Comparison of ENCODE assay signal across 1 cellular context in the genomic region with DNA sequence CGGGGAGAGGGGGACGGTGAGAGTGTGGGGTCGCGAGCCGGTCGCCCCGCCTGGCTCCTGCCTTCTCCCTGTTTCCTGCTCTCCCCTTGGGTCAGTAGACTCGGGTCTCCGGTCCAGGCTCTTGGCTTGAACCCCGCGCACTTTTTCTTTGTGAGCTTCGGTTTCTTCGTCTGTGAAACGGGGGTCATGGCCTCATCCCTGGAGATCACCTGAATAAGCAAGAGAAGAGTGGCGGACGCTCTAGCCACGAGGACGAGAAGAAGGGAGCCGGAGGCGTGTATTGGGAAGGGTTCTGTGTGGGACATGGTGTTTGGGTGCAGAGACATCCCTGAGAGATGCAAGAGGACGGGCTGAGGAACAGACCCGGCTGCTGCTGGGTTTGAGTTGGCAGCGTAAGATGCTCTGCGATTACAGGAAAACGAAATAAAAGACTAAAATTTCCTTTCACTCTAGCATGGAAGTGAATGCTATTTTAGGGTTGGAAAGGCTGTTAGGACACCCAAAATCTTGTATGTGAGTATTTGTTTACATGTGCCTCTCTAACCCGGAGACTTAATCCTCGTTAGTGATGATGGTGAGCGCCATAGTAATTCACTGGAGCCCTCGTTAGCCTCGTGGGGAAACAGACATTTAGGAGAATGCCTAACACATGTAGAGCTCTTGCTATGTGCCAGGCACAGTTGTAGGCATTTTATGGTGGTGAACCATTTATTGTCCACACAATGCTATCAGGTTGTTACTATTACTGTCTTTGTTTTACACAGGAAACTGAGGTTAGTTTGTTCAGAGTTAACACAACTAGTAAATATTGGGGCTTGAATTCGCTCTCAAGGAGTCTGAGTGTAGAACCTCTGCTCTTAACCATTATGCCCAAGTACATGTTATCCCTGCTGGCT.
TF ChIP-seq lines count a peak whose summit lies in the region.

No MANE protein-coding gene starts in this region.

TF ChIP-seq in HepG2, 621 proteins besides CTCF, POLR2A, EP300 and RAD21 (continued from another document and continues in another):
- TF ChIP-seq, protein P1, sequence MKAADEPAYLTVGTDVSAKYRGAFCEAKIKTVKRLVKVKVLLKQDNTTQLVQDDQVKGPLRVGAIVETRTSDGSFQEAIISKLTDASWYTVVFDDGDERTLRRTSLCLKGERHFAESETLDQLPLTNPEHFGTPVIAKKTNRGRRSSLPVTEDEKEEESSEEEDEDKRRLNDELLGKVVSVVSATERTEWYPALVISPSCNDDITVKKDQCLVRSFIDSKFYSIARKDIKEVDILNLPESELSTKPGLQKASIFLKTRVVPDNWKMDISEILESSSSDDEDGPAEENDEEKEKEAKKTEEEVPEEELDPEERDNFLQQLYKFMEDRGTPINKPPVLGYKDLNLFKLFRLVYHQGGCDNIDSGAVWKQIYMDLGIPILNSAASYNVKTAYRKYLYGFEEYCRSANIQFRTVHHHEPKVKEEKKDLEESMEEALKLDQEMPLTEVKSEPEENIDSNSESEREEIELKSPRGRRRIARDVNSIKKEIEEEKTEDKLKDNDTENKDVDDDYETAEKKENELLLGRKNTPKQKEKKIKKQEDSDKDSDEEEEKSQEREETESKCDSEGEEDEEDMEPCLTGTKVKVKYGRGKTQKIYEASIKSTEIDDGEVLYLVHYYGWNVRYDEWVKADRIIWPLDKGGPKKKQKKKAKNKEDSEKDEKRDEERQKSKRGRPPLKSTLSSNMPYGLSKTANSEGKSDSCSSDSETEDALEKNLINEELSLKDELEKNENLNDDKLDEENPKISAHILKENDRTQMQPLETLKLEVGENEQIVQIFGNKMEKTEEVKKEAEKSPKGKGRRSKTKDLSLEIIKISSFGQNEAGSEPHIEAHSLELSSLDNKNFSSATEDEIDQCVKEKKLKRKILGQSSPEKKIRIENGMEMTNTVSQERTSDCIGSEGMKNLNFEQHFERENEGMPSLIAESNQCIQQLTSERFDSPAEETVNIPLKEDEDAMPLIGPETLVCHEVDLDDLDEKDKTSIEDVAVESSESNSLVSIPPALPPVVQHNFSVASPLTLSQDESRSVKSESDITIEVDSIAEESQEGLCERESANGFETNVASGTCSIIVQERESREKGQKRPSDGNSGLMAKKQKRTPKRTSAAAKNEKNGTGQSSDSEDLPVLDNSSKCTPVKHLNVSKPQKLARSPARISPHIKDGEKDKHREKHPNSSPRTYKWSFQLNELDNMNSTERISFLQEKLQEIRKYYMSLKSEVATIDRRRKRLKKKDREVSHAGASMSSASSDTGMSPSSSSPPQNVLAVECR (CRISPR knock-in tag; IDR thresholded peaks at IDR 0.05; ENCODE audit: borderline replicate concordance) = 0 out of 2 replicates have a peak, but pooled peaks have one; percentile 73
- TF ChIP-seq BRCA1 (CRISPR knock-in tag; IDR thresholded peaks at IDR 0.05) (no peak), YEATS4 (CRISPR knock-in tag; IDR thresholded peaks at IDR 0.05; ENCODE audit: borderline replicate concordance) (no peak; the same call in 1 of the 2 replicates), ERF (CRISPR knock-in tag; IDR thresholded peaks at IDR 0.05) (0 out of 2 replicates have a peak, but pooled peaks have one; percentile 5), LCORL (IDR thresholded peaks at IDR 0.05) (no peak), LCORL (CRISPR knock-in tag; IDR thresholded peaks at IDR 0.05) (no peak), TCF12 (IDR thresholded peaks at IDR 0.05) (no peak), TCF12 (CRISPR knock-in tag; IDR thresholded peaks at IDR 0.05) (no peak), HMGA1 (CRISPR knock-in tag; conservative IDR thresholded peaks at IDR 0.05) (no peak), HOXA9 (CRISPR knock-in tag; IDR thresholded peaks at IDR 0.05; ENCODE audit: borderline replicate concordance) (peak; percentile 12; the same call in 1 of the 2 replicates), ZNF567 (CRISPR knock-in tag; IDR thresholded peaks at IDR 0.05; ENCODE audit: borderline replicate concordance) (peak; percentile 8; the same call in 1 of the 2 replicates), SIX1 (CRISPR knock-in tag; IDR thresholded peaks at IDR 0.05; ENCODE audit: borderline replicate concordance) (no peak), BCL6 (CRISPR knock-in tag; IDR thresholded peaks at IDR 0.05) (no peak), ZNF263 (CRISPR knock-in tag; IDR thresholded peaks at IDR 0.05) (peak; percentile 1; the same call in 1 of the 2 replicates), ZNF225 (CRISPR knock-in tag; IDR thresholded peaks at IDR 0.05) (no peak), ZMYM2 (CRISPR knock-in tag; IDR thresholded peaks at IDR 0.05) (no peak), SIN3A (IDR thresholded peaks at IDR 0.05; ENCODE audit: borderline replicate concordance, low read depth, low read length) (peak; percentile 1; the same call in 1 of the 2 replicates), MAF1 (CRISPR knock-in tag; IDR thresholded peaks at IDR 0.05; ENCODE audit: borderline replicate concordance) (no peak), ZFP37 (CRISPR knock-in tag; IDR thresholded peaks at IDR 0.05; ENCODE audit: borderline replicate concordance) (no peak), PHB2 (IDR thresholded peaks at IDR 0.05; ENCODE audit: partially characterized antibody) (no peak), ZNF383 (CRISPR knock-in tag; IDR thresholded peaks at IDR 0.05; ENCODE audit: borderline replicate concordance) (no peak), NFE2L2 (IDR thresholded peaks at IDR 0.05; ENCODE audit: low read length) (no peak), TSC22D2 (CRISPR knock-in tag; IDR thresholded peaks at IDR 0.05; ENCODE audit: borderline replicate concordance) (0 out of 2 replicates have a peak, but pooled peaks have one; percentile 6), KLF16 (CRISPR knock-in tag; IDR thresholded peaks at IDR 0.05) (peak in 1 of 2 experiments; percentile 25; a peak in 1 of 4 replicates), ZNF614 (CRISPR knock-in tag; IDR thresholded peaks at IDR 0.05; ENCODE audit: borderline replicate concordance) (no peak), ZNF75D (CRISPR knock-in tag; IDR thresholded peaks at IDR 0.05; ENCODE audit: borderline replicate concordance) (no peak)
- TF ChIP-seq, protein P2, sequence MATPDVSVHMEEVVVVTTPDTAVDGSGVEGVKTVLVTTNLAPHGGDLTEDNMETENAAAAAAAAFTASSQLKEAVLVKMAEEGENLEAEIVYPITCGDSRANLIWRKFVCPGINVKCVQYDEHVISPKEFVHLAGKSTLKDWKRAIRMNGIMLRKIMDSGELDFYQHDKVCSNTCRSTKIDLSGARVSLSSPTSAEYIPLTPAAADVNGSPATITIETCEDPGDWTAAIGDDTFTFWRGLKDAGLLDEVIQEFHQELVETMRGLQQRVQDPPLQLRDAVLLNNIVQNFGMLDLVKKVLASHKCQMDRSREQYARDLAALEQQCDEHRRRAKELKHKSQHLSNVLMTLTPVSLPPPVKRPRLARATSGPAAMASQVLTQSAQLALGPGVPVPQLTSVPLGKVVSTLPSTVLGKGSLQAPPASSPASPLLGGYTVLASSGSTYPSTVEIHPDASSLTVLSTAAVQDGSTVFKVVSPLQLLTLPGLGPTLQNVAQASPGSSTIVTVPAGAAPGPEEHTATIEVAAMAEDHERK (CRISPR knock-in tag; IDR thresholded peaks at IDR 0.05; ENCODE audit: low read depth) = no peak
- TF ChIP-seq, protein P3, sequence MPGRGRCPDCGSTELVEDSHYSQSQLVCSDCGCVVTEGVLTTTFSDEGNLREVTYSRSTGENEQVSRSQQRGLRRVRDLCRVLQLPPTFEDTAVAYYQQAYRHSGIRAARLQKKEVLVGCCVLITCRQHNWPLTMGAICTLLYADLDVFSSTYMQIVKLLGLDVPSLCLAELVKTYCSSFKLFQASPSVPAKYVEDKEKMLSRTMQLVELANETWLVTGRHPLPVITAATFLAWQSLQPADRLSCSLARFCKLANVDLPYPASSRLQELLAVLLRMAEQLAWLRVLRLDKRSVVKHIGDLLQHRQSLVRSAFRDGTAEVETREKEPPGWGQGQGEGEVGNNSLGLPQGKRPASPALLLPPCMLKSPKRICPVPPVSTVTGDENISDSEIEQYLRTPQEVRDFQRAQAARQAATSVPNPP (CRISPR knock-in tag; IDR thresholded peaks at IDR 0.05) = no peak
- TF ChIP-seq, protein P4, sequence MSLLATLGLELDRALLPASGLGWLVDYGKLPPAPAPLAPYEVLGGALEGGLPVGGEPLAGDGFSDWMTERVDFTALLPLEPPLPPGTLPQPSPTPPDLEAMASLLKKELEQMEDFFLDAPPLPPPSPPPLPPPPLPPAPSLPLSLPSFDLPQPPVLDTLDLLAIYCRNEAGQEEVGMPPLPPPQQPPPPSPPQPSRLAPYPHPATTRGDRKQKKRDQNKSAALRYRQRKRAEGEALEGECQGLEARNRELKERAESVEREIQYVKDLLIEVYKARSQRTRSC (CRISPR knock-in tag; IDR thresholded peaks at IDR 0.05; ENCODE audit: low read depth) = no peak
- TF ChIP-seq, protein P5, sequence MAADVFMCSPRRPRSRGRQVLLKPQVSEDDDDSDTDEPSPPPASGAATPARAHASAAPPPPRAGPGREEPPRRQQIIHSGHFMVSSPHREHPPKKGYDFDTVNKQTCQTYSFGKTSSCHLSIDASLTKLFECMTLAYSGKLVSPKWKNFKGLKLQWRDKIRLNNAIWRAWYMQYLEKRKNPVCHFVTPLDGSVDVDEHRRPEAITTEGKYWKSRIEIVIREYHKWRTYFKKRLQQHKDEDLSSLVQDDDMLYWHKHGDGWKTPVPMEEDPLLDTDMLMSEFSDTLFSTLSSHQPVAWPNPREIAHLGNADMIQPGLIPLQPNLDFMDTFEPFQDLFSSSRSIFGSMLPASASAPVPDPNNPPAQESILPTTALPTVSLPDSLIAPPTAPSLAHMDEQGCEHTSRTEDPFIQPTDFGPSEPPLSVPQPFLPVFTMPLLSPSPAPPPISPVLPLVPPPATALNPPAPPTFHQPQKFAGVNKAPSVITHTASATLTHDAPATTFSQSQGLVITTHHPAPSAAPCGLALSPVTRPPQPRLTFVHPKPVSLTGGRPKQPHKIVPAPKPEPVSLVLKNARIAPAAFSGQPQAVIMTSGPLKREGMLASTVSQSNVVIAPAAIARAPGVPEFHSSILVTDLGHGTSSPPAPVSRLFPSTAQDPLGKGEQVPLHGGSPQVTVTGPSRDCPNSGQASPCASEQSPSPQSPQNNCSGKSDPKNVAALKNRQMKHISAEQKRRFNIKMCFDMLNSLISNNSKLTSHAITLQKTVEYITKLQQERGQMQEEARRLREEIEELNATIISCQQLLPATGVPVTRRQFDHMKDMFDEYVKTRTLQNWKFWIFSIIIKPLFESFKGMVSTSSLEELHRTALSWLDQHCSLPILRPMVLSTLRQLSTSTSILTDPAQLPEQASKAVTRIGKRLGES (CRISPR knock-in tag; IDR thresholded peaks at IDR 0.05; ENCODE audit: borderline replicate concordance) = no peak
- TF ChIP-seq, protein P6, sequence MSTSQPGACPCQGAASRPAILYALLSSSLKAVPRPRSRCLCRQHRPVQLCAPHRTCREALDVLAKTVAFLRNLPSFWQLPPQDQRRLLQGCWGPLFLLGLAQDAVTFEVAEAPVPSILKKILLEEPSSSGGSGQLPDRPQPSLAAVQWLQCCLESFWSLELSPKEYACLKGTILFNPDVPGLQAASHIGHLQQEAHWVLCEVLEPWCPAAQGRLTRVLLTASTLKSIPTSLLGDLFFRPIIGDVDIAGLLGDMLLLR (CRISPR knock-in tag; IDR thresholded peaks at IDR 0.05) = 0 out of 2 replicates have a peak, but pooled peaks have one; percentile 3
- TF ChIP-seq, protein P7, sequence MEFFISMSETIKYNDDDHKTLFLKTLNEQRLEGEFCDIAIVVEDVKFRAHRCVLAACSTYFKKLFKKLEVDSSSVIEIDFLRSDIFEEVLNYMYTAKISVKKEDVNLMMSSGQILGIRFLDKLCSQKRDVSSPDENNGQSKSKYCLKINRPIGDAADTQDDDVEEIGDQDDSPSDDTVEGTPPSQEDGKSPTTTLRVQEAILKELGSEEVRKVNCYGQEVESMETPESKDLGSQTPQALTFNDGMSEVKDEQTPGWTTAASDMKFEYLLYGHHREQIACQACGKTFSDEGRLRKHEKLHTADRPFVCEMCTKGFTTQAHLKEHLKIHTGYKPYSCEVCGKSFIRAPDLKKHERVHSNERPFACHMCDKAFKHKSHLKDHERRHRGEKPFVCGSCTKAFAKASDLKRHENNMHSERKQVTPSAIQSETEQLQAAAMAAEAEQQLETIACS (CRISPR knock-in tag; IDR thresholded peaks at IDR 0.05) = no peak
- TF ChIP-seq, protein P8, sequence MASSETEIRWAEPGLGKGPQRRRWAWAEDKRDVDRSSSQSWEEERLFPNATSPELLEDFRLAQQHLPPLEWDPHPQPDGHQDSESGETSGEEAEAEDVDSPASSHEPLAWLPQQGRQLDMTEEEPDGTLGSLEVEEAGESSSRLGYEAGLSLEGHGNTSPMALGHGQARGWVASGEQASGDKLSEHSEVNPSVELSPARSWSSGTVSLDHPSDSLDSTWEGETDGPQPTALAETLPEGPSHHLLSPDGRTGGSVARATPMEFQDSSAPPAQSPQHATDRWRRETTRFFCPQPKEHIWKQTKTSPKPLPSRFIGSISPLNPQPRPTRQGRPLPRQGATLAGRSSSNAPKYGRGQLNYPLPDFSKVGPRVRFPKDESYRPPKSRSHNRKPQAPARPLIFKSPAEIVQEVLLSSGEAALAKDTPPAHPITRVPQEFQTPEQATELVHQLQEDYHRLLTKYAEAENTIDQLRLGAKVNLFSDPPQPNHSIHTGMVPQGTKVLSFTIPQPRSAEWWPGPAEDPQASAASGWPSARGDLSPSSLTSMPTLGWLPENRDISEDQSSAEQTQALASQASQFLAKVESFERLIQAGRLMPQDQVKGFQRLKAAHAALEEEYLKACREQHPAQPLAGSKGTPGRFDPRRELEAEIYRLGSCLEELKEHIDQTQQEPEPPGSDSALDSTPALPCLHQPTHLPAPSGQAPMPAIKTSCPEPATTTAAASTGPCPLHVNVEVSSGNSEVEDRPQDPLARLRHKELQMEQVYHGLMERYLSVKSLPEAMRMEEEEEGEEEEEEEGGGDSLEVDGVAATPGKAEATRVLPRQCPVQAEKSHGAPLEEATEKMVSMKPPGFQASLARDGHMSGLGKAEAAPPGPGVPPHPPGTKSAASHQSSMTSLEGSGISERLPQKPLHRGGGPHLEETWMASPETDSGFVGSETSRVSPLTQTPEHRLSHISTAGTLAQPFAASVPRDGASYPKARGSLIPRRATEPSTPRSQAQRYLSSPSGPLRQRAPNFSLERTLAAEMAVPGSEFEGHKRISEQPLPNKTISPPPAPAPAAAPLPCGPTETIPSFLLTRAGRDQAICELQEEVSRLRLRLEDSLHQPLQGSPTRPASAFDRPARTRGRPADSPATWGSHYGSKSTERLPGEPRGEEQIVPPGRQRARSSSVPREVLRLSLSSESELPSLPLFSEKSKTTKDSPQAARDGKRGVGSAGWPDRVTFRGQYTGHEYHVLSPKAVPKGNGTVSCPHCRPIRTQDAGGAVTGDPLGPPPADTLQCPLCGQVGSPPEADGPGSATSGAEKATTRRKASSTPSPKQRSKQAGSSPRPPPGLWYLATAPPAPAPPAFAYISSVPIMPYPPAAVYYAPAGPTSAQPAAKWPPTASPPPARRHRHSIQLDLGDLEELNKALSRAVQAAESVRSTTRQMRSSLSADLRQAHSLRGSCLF (CRISPR knock-in tag; IDR thresholded peaks at IDR 0.05; ENCODE audit: borderline replicate concordance) = no peak; the same call in 1 of the 2 replicates
- TF ChIP-seq, protein P9, sequence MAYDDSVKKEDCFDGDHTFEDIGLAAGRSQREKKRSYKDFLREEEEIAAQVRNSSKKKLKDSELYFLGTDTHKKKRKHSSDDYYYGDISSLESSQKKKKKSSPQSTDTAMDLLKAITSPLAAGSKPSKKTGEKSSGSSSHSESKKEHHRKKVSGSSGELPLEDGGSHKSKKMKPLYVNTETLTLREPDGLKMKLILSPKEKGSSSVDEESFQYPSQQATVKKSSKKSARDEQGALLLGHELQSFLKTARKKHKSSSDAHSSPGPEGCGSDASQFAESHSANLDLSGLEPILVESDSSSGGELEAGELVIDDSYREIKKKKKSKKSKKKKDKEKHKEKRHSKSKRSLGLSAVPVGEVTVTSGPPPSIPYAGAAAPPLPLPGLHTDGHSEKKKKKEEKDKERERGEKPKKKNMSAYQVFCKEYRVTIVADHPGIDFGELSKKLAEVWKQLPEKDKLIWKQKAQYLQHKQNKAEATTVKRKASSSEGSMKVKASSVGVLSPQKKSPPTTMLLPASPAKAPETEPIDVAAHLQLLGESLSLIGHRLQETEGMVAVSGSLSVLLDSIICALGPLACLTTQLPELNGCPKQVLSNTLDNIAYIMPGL (CRISPR knock-in tag; IDR thresholded peaks at IDR 0.05; ENCODE audit: borderline replicate concordance in 1 of 2, low read depth in 1 of 2) = no peak
